1 cellular context compared by ENCODE assay signal in the genomic region with DNA sequence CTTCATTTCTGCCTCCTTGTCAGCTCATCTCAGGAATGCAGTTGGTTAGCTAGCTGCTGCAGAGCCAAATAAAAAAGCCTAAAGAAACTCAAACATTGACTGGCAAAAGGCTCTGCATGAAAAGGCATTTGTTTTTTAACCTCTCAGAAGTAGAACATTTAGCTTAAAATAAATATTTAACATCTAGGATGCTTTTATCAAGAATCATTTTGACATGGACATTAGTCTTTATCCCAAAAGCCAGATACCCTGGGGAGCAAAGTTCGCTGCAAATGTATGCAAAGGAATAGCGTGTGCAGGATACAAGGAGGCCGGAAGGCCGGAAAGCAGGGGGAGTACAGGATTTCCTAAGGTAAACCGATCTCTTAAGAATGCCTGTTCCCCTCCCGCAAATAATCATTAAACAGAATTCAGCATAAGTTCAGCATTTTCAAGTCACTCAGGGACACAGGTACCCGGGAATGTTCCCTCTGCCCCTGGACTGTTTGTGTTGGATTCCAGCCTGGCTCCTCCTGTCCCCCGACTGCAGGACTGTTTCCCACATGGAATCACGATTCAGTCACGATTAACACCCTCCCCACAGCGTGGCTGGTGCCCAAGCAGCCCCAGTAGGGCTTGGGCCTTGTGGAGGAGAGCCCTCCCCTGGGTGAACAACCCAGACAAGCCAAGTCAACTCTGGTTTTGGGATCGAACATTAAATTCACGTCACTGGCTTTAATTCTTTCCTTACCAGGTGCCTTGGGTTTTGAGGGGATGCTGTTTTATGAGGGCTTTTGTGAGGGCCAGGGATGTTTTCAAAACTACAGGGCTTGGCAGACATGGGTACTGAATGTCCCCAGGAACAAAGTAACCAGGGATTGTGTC.
TF ChIP-seq lines count a peak whose summit lies in the region.

No MANE protein-coding gene starts in this region.

TF ChIP-seq in A549, 52 proteins besides CTCF, POLR2A, EP300 and RAD21 (continued from another document):
- TF ChIP-seq CHD4 (IDR thresholded peaks at IDR 0.05; ENCODE audit: borderline replicate concordance) (no peak), MYC (IDR thresholded peaks at IDR 0.05; ENCODE audit: borderline replicate concordance, low read length) (no peak), POLR2AphosphoS2 (conservative IDR thresholded peaks at IDR 0.05; ENCODE audit: low read length) (no peak), ZFP36 (IDR thresholded peaks at IDR 0.05; ENCODE audit: borderline replicate concordance, partially characterized antibody) (no peak), BCL3 (IDR thresholded peaks at IDR 0.05) (no peak), KDM5A (IDR thresholded peaks at IDR 0.05) (no peak), HMGXB4 (CRISPR knock-in tag; IDR thresholded peaks at IDR 0.05; ENCODE audit: borderline replicate concordance) (no peak), RNF2 (IDR thresholded peaks at IDR 0.05; ENCODE audit: borderline replicate concordance, low read depth) (no peak), GATA3 (IDR thresholded peaks at IDR 0.05; ENCODE audit: borderline replicate concordance) (peak; percentile 48; the same call in 1 of the 2 replicates), NR3C1 (IDR thresholded peaks at IDR 0.05) (no peak), CBX8 (IDR thresholded peaks at IDR 0.05) (no peak), TFCP2L1 (CRISPR knock-in tag; IDR thresholded peaks at IDR 0.05) (no peak), ZSCAN20 (CRISPR knock-in tag; IDR thresholded peaks at IDR 0.05) (no peak), RARB (CRISPR knock-in tag; IDR thresholded peaks at IDR 0.05) (no peak), HOXA7 (CRISPR knock-in tag; IDR thresholded peaks at IDR 0.05) (no peak), NPAS2 (CRISPR knock-in tag; IDR thresholded peaks at IDR 0.05; ENCODE audit: borderline replicate concordance) (no peak), BHLHE40 (IDR thresholded peaks at IDR 0.05; ENCODE audit: low read depth, low read length) (no peak), ATOH8 (CRISPR knock-in tag; IDR thresholded peaks at IDR 0.05; ENCODE audit: low read depth) (no peak; the same call in 1 of the 2 replicates), MAFK (IDR thresholded peaks at IDR 0.05; ENCODE audit: partially characterized antibody) (no peak), SMC3 (IDR thresholded peaks at IDR 0.05) (no peak), JUN (IDR thresholded peaks at IDR 0.05) (peak; percentile 80), ESRRA (IDR thresholded peaks at IDR 0.05; ENCODE audit: borderline replicate concordance, low read length) (no peak), JUNB (IDR thresholded peaks at IDR 0.05) (0 out of 2 replicates have a peak, but pooled peaks have one; percentile 19), ZNF302 (CRISPR knock-in tag; IDR thresholded peaks at IDR 0.05) (no peak), HDAC2 (IDR thresholded peaks at IDR 0.05) (no peak), NFE2L2 (conservative IDR thresholded peaks at IDR 0.05; ENCODE audit: low read length) (no peak)
- TF ChIP-seq, protein P1, sequence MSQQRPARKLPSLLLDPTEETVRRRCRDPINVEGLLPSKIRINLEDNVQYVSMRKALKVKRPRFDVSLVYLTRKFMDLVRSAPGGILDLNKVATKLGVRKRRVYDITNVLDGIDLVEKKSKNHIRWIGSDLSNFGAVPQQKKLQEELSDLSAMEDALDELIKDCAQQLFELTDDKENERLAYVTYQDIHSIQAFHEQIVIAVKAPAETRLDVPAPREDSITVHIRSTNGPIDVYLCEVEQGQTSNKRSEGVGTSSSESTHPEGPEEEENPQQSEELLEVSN (IDR thresholded peaks at IDR 0.05; ENCODE audit: borderline replicate concordance, low read depth) = no peak
- TF ChIP-seq, protein P2, sequence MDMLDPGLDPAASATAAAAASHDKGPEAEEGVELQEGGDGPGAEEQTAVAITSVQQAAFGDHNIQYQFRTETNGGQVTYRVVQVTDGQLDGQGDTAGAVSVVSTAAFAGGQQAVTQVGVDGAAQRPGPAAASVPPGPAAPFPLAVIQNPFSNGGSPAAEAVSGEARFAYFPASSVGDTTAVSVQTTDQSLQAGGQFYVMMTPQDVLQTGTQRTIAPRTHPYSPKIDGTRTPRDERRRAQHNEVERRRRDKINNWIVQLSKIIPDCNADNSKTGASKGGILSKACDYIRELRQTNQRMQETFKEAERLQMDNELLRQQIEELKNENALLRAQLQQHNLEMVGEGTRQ (IDR thresholded peaks at IDR 0.05) = no peak
